In the genomic region with DNA sequence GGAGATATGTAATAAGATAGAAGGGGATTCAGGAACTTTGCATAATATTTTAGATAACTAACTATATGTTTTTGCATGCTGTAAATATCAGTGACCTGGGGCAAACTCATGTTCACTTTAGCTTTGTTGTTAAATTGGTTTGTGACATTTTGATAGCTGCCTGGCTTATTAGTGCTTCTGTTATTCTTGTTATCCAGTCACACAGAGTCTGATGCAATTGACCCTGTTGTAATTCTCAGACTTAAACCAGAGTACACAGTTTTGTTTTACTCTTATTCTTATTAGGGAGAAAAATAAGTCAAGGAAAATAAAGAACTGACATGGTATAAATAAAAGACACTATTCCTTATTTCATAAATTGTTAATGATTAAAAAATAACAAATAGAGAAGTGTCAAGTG, we compare ENCODE assay signal across 12 cellular contexts.
"Had no signal": no experiment of that assay in that cellular context is flagged by ENCODE, and none has a peak within 500 bp of the region (broad histone marks: within the 10 kb centered on the region; RNA-seq: fewer than 3 reads in every experiment).

No MANE protein-coding gene starts in this region.

- H3K4me3 ChIP-seq: ascending aorta, breast epithelium, dorsolateral prefrontal cortex, left ventricle myocardium inferior had no signal

- DNase-seq: activated naive CD4-positive, alpha-beta T cell; dorsolateral prefrontal cortex; hippocampal formation; kidney; left ventricle myocardium inferior; naive thymus-derived CD8-positive, alpha-beta T cell; stimulated activated CD4-positive, alpha-beta T cell treated with anti-CD3 and anti-CD28 coated beads, Interleukin-15, amount 100 ng/mL, for 24 hours; stimulated activated CD4-positive, alpha-beta T cell treated with anti-CD3 and anti-CD28 coated beads, Interleukin-4, amount 100 ng/mL, for 24 hours; stimulated activated naive CD8-positive, alpha-beta T cell treated with anti-CD3 and anti-CD28 coated beads, Interleukin-15, Interleukin-2, amounts not matched to agents 100 U/mL and 50 U/mL, for 24 hours had no signal

- ATAC-seq: activated CD4-positive, CD25-positive, alpha-beta regulatory T cell treated with anti-CD3 and anti-CD28 coated beads, Interleukin-2, amount 50 U/mL, for 24 hours; naive thymus-derived CD8-positive, alpha-beta T cell; stimulated activated naive CD8-positive, alpha-beta T cell treated with anti-CD3 and anti-CD28 coated beads, Interleukin-15, Interleukin-2, amounts not matched to agents 100 U/mL and 50 U/mL, for 24 hours had no signal
